In genomic region chr19:3970808-3971598, GRCh38 we compare ENCODE assay signal across 1 cellular context.
TF ChIP-seq lines count a peak whose summit lies in the region.

Gene DAPK3, minus strand, starts transcription at chr19:3971099. Its CDS starts 1,364 bp downstream, at chr19:3969735.

TF ChIP-seq in HepG2, 621 proteins besides CTCF, POLR2A, EP300 and RAD21 (continued from another document):
- TF ChIP-seq ZNF687 (CRISPR knock-in tag; IDR thresholded peaks at IDR 0.05) (peak; percentile 72), BCL3 (CRISPR knock-in tag; IDR thresholded peaks at IDR 0.05) (peak; percentile 57; the same call in 1 of the 2 replicates), STAT5B (CRISPR knock-in tag; IDR thresholded peaks at IDR 0.05) (0 out of 2 replicates have a peak, but pooled peaks have one; percentile 33), PAF1 (CRISPR knock-in tag; IDR thresholded peaks at IDR 0.05) (peak; percentile 92), KDM5A (IDR thresholded peaks at IDR 0.05; ENCODE audit: borderline replicate concordance, low read length) (no peak), GMEB1 (CRISPR knock-in tag; IDR thresholded peaks at IDR 0.05; ENCODE audit: borderline replicate concordance) (peak; percentile 89), PTBP1 (IDR thresholded peaks at IDR 0.05; ENCODE audit: low read depth, low read length, poor library complexity, severe bottlenecking) (no peak)
- TF ChIP-seq, protein P1, sequence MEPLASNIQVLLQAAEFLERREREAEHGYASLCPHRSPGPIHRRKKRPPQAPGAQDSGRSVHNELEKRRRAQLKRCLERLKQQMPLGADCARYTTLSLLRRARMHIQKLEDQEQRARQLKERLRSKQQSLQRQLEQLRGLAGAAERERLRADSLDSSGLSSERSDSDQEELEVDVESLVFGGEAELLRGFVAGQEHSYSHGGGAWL (CRISPR knock-in tag; IDR thresholded peaks at IDR 0.05) = peak; percentile 28; the same call in 1 of the 2 replicates
